In genomic region chr3:159260049-159260662, GRCh38 we compare ENCODE assay signal across 9 cellular contexts.
DNase-seq lines count a peak whose midpoint lies in the region; ATAC-seq, FAIRE-seq and TF ChIP-seq lines count a peak whose summit lies in the region.
"Had no signal": no experiment of that assay in that cellular context is flagged by ENCODE, and none has a peak within 500 bp of the region (broad histone marks: within the 10 kb centered on the region; RNA-seq: fewer than 3 reads in every experiment).

No MANE protein-coding gene starts in this region.

- H3K27ac Mint-ChIP-seq in chondrocyte (ENCODE audit: unreplicated experiment): no peak overlapping the region
- H3K27ac Mint-ChIP-seq: T-cell had no signal

- DNase-seq in CD1c-positive myeloid dendritic cell (ENCODE audit: extremely low spot score) (peak; percentile 57), RCC 7860 (ENCODE audit: low spot score) (peak; percentile 40), chondrocyte (ENCODE audit: low spot score) (no peak), HepG2 (ENCODE audit: low spot score) (peak; percentile 56), tibial nerve (ENCODE audit: low spot score in 2 of 2) (peak in 1 of 2 donors; percentile 54)

- H3K4me3 ChIP-seq in HepG2 (replicated peaks in 1 of 3; ENCODE audit: insufficient read depth in 1 of 3, low read depth in 2 of 3, low read length in 3 of 3) (no peak overlapping the region), tibial nerve (no peak overlapping the region)

- no peaks in the 10 kb centered on the region for H3K36me3 Mint-ChIP-seq in chondrocyte (ENCODE audit: low read depth)
- H3K36me3 Mint-ChIP-seq: T-cell had no signal

- H3K4me3 Mint-ChIP-seq in chondrocyte (ENCODE audit: unreplicated experiment): no peak overlapping the region
- H3K4me3 Mint-ChIP-seq: T-cell had no signal

- intact Hi-C loops in HepG2 (cut with micrococcal nuclease; ENCODE audit: unreplicated experiment): loop anchor here (1.0 to 5.0 kb wide), 4 partner anchors 130 to 742 kb away; no protein-coding TSS in a partner anchor

- TF ChIP-seq RAD21 in Ishikawa (IDR thresholded peaks at IDR 0.05; ENCODE audit: low read depth): peak; percentile 80
- peak; percentile 57 for TF ChIP-seq RAD21 in HepG2 (CRISPR knock-in tag; IDR thresholded peaks at IDR 0.05)

- H2AFZ ChIP-seq in HepG2 (ENCODE audit: low read length): no peak overlapping the region

- BruUV-seq in HepG2 (replicated peaks; lab: Mats Ljungman, UMichigan): no TSS peak

- H3K4me1 ChIP-seq in HepG2 (ENCODE audit: insufficient read depth, low read length) (no peaks in the 10 kb centered on the region), tibial nerve (no peaks in the 10 kb centered on the region)

- no peaks in the 10 kb centered on the region for H4K20me1 ChIP-seq in HepG2 (ENCODE audit: insufficient read depth, low read length)

- in situ Hi-C loops in HepG2 (cut with HindIII; ENCODE audit: extremely low pct_ligation_motif_present, low pct_unique_long_range_greater_than_20kb): loop anchor here (5.0 to 25.0 kb wide), 3 partner anchors 325 to 727 kb away; partner anchors contain the start of gene IL12A

- POLR2A ChIA-PET in HepG2 (lab: Yijun Ruan, JAX): no interaction called here

- under 1% methylated on average over 5 of the region's 5 CpGs for WGBS in HepG2 (ENCODE audit: low lambda C conversion rate)
- 23 to 27% methylated on average over 5 of the region's 5 CpGs for WGBS in tibial nerve, 2 donors

- no peak overlapping the region for H3K4me2 ChIP-seq in HepG2 (ENCODE audit: low read depth, low read length)

- no peaks in the 10 kb centered on the region for H3K9me3 Mint-ChIP-seq in chondrocyte (ENCODE audit: low read depth)
- H3K9me3 Mint-ChIP-seq: T-cell had no signal

- H3K27me3 ChIP-seq in HepG2 (ENCODE audit: control insufficient read depth in 1 of 2, insufficient read depth in 2 of 2, low read length in 2 of 2) (no peaks in the 10 kb centered on the region), tibial nerve (no peaks in the 10 kb centered on the region)

- CTCF ChIA-PET in HepG2 (lab: Yijun Ruan, JAX; ENCODE audit: low intra/inter-chr PET ratio, low total read pairs): interaction anchor here (0.7 to 3.2 kb wide), 5 partner anchors 130 to 465 kb away, joined by 3 to 33 read pairs (median 7); no protein-coding TSS in a partner anchor

- no peaks in the 10 kb centered on the region for H3K36me3 ChIP-seq in HepG2 (replicated peaks in 1 of 2; ENCODE audit: control insufficient read depth in 1 of 2, insufficient read depth in 2 of 2, low read length in 2 of 2)
- no peaks in the 10 kb centered on the region for H3K36me3 ChIP-seq in tibial nerve

- H3K79me2 ChIP-seq in HepG2 (ENCODE audit: insufficient read depth, low read length): no peaks in the 10 kb centered on the region

- H3K4me1 Mint-ChIP-seq in chondrocyte (ENCODE audit: low read depth): peaks cover 4% of the 10 kb centered on the region
- H3K4me1 Mint-ChIP-seq: T-cell had no signal

- TF ChIP-seq EP300 in Ishikawa (IDR thresholded peaks at IDR 0.05; ENCODE audit: borderline replicate concordance) (no peak), HepG2 (IDR thresholded peaks at IDR 0.05; ENCODE audit: low read depth in 2 of 2, low read length in 2 of 2) (no peak), HepG2 (CRISPR knock-in tag; IDR thresholded peaks at IDR 0.05; ENCODE audit: borderline replicate concordance) (no peak), tibial nerve (IDR thresholded peaks at IDR 0.05) (no peak)

- TF ChIP-seq CTCF in chondrocyte (IDR thresholded peaks at IDR 0.05) (peak; percentile 96), HepG2 (CRISPR knock-in tag; IDR thresholded peaks at IDR 0.05) (peak; percentile 74), tibial nerve (IDR thresholded peaks at IDR 0.05) (peak; percentile 52 to 83 (median 65))

- H3K27ac ChIP-seq in HepG2 (ENCODE audit: extremely low read length, insufficient read depth, low read length): no peak overlapping the region
- H3K27ac ChIP-seq in tibial nerve: no peak overlapping the region

- H3K27me3 Mint-ChIP-seq in chondrocyte (ENCODE audit: low read depth): peaks cover 46% of the 10 kb centered on the region

- H3K9ac ChIP-seq in HepG2 (ENCODE audit: insufficient read depth, low read depth, low read length): no peak overlapping the region

- FAIRE-seq in RCC 7860 (lab: Jason Lieb, UNC) (peak; percentile 83), HepG2 (lab: Jason Lieb, UNC) (peak; percentile 36)

- peak; percentile 56 for ATAC-seq in GM18858 (IDR thresholded peaks at IDR 0.05; ENCODE audit: unreplicated experiment)
- ATAC-seq in HepG2: peak; percentile 68
- ATAC-seq in HG02840 (IDR thresholded peaks at IDR 0.05; ENCODE audit: low FRiP score, unreplicated experiment): no peak
- ATAC-seq: T-cell had no signal

- H3K9me3 ChIP-seq in HepG2 (ENCODE audit: low read length) (no peaks in the 10 kb centered on the region), tibial nerve (no peaks in the 10 kb centered on the region)

- TF ChIP-seq POLR2A in HepG2 (IDR thresholded peaks at IDR 0.05; ENCODE audit: insufficient read depth in 1 of 2, low read depth in 2 of 2, low read length in 2 of 2) (no peak), tibial nerve (IDR thresholded peaks at IDR 0.05) (no peak)

TF ChIP-seq in Ishikawa, 13 proteins besides CTCF, POLR2A, EP300 and RAD21 (continues in another document):
- no peak for TF ChIP-seq CREB1 (IDR thresholded peaks at IDR 0.05; ENCODE audit: low read depth)
- no peak for TF ChIP-seq TAF1 (IDR thresholded peaks at IDR 0.05; ENCODE audit: low read depth)
- TF ChIP-seq MAX (IDR thresholded peaks at IDR 0.05): no peak
- no peak for TF ChIP-seq CEBPB (IDR thresholded peaks at IDR 0.05)
- no peak for TF ChIP-seq TCF12 (IDR thresholded peaks at IDR 0.05; ENCODE audit: low read depth)
- no peak for TF ChIP-seq ZBTB7A (IDR thresholded peaks at IDR 0.05; ENCODE audit: low read depth)
- no peak for TF ChIP-seq EGR1 (IDR thresholded peaks at IDR 0.05)
- no peak for TF ChIP-seq YY1 (IDR thresholded peaks at IDR 0.05; ENCODE audit: low read depth)
- TF ChIP-seq NFIC (IDR thresholded peaks at IDR 0.05): no peak
- no peak for TF ChIP-seq USF1 (IDR thresholded peaks at IDR 0.05)
- TF ChIP-seq TEAD4 (IDR thresholded peaks at IDR 0.05): no peak
- TF ChIP-seq FOXM1 (IDR thresholded peaks at IDR 0.05; ENCODE audit: borderline replicate concordance, low read depth): no peak

TF ChIP-seq in HepG2, 621 proteins besides CTCF, POLR2A, EP300 and RAD21 (continues in another document):
- TF ChIP-seq MEIS1 (CRISPR knock-in tag; IDR thresholded peaks at IDR 0.05; ENCODE audit: borderline replicate concordance) (no peak), HDAC2 (CRISPR knock-in tag; IDR thresholded peaks at IDR 0.05) (no peak), CREB1 (IDR thresholded peaks at IDR 0.05) (no peak), CREB1 (CRISPR knock-in tag; IDR thresholded peaks at IDR 0.05) (no peak), MAX (IDR thresholded peaks at IDR 0.05) (no peak), SMC3 (IDR thresholded peaks at IDR 0.05; ENCODE audit: low read length) (peak; percentile 77), ZNF362 (CRISPR knock-in tag; IDR thresholded peaks at IDR 0.05; ENCODE audit: borderline replicate concordance) (no peak), STAG1 (CRISPR knock-in tag; IDR thresholded peaks at IDR 0.05) (peak; percentile 77), ZNF597 (CRISPR knock-in tag; IDR thresholded peaks at IDR 0.05) (no peak), NFYC (CRISPR knock-in tag; IDR thresholded peaks at IDR 0.05) (no peak), SATB2 (CRISPR knock-in tag; IDR thresholded peaks at IDR 0.05) (no peak)
